In genomic region chr2:230130668-230131364, GRCh38 we compare ENCODE assay signal across 12 cellular contexts.
A peak's percentile ranks its signal among the peaks of the same experiment; 100 is the strongest.
DNase-seq lines count a peak whose midpoint lies in the region; ATAC-seq and TF ChIP-seq lines count a peak whose summit lies in the region.
"Had no signal": no experiment of that assay in that cellular context is flagged by ENCODE, and none has a peak within 500 bp of the region (broad histone marks: within the 10 kb centered on the region; RNA-seq: fewer than 3 reads in every experiment).

No MANE protein-coding gene starts in this region.

- no peak for ATAC-seq in HG02885 (IDR thresholded peaks at IDR 0.05; ENCODE audit: poor library complexity, unreplicated experiment)

- H3K27me3 ChIP-seq in neuronal stem cell (ENCODE audit: control insufficient read depth in 3 of 3, insufficient read depth in 3 of 3, low read depth in 1 of 3, low read length in 3 of 3): no peaks in the 10 kb centered on the region

- no peak for TF ChIP-seq CTCF in AG09309 (IDR thresholded peaks at IDR 0.05; ENCODE audit: control insufficient read depth, insufficient read depth, low read depth, low read length, missing control alignments)

- H3K27ac ChIP-seq in neuronal stem cell (replicated peaks; ENCODE audit: low read length): no peak overlapping the region
- H3K27ac ChIP-seq: epithelial cell of prostate, RWPE1 had no signal

- no peak overlapping the region for H4K91ac ChIP-seq in neuronal stem cell (ENCODE audit: low read depth, low read length, poor library complexity)

- no peak overlapping the region for H3K9ac ChIP-seq in neuronal stem cell (ENCODE audit: low read depth, low read length, poor library complexity)

- H3K4ac ChIP-seq in neuronal stem cell (ENCODE audit: low read length): no peak overlapping the region

- no peaks in the 10 kb centered on the region for H3K4me1 Mint-ChIP-seq in activated T-helper 1 cell treated with anti-CD3 and anti-CD28 coated beads, Interleukin-12 subunit alpha, Interleukin-12 subunit beta, Interleukin-2, Interleukin-4 antibody, amounts not matched to agents 30 ng/mL and 10 ng/mL and 1 ng/mL, durations not matched to agents 14 hours and 24 hours and 36 hours (ENCODE audit: low read depth)

- H3K4me3 ChIP-seq in AG09309 (ENCODE audit: control insufficient read depth, low read depth, low read length): no peak overlapping the region
- no peak overlapping the region for H3K4me3 ChIP-seq in neuronal stem cell (ENCODE audit: low read length in 2 of 2)

- H2BK15ac ChIP-seq in neuronal stem cell (ENCODE audit: low read length): no peak overlapping the region

- no peak overlapping the region for H3K4me2 ChIP-seq in neuronal stem cell (ENCODE audit: insufficient read depth, low read length, poor library complexity, severe bottlenecking)

- no peak overlapping the region for H2BK5ac ChIP-seq in neuronal stem cell (ENCODE audit: low read length)

- no peak overlapping the region for H2BK120ac ChIP-seq in neuronal stem cell (ENCODE audit: low read depth, low read length)

- H3K4me1 ChIP-seq in neuronal stem cell (ENCODE audit: control insufficient read depth in 2 of 2, insufficient read depth in 1 of 2, low read depth in 1 of 2, low read length in 2 of 2): no peaks in the 10 kb centered on the region
- H3K4me1 ChIP-seq: Caco-2 had no signal

- no peaks in the 10 kb centered on the region for H3K36me3 ChIP-seq in neuronal stem cell (replicated peaks in 1 of 2; ENCODE audit: control insufficient read depth in 2 of 2, insufficient read depth in 2 of 2, low read length in 2 of 2)

- no peak overlapping the region for H3K18ac ChIP-seq in neuronal stem cell (ENCODE audit: low read length)

- WGBS in neuronal stem cell (ENCODE audit: extremely low coverage in 2 of 2, insufficient read length in 2 of 2, insufficient replicate concordance in 1 of 2), 2 donors: no CpG with 5 or more reads among the region's 11 CpGs

- no peaks in the 10 kb centered on the region for H3K27me3 Mint-ChIP-seq in activated T-helper 1 cell treated with anti-CD3 and anti-CD28 coated beads, Interleukin-12 subunit alpha, Interleukin-12 subunit beta, Interleukin-2, Interleukin-4 antibody, amounts not matched to agents 30 ng/mL and 10 ng/mL and 1 ng/mL, durations not matched to agents 14 hours and 24 hours and 36 hours (ENCODE audit: insufficient read depth)

- H3K79me1 ChIP-seq in neuronal stem cell (ENCODE audit: low read depth, low read length): no peaks in the 10 kb centered on the region

- no peak overlapping the region for H4K8ac ChIP-seq in neuronal stem cell (ENCODE audit: low read depth, low read length)

- H3K4me3 Mint-ChIP-seq in activated T-helper 1 cell treated with anti-CD3 and anti-CD28 coated beads, Interleukin-12 subunit alpha, Interleukin-12 subunit beta, Interleukin-2, Interleukin-4 antibody, amounts not matched to agents 30 ng/mL and 10 ng/mL and 1 ng/mL, durations not matched to agents 14 hours and 24 hours and 36 hours: no peak overlapping the region

- peaks cover 2% of the 10 kb centered on the region for H3K36me3 Mint-ChIP-seq in activated T-helper 1 cell treated with anti-CD3 and anti-CD28 coated beads, Interleukin-12 subunit alpha, Interleukin-12 subunit beta, Interleukin-2, Interleukin-4 antibody, amounts not matched to agents 30 ng/mL and 10 ng/mL and 1 ng/mL, durations not matched to agents 14 hours and 24 hours and 36 hours (ENCODE audit: low read depth)

- peak; percentile 55 for DNase-seq in AG09309 (ENCODE audit: low read depth)
- peak; percentile 30 for DNase-seq in NCI-H69 (lab: John Stamatoyannopoulos, UW)
- DNase-seq in fibroblast of peridontal ligament (ENCODE audit: extremely low read depth): peak; percentile 81
- DNase-seq in neuronal stem cell (ENCODE audit: low spot score): no peak
- DNase-seq in activated T-helper 1 cell treated with anti-CD3 and anti-CD28 coated beads, Interleukin-12 subunit alpha, Interleukin-12 subunit beta, Interleukin-2, Interleukin-4 antibody, amounts not matched to agents 30 ng/mL and 10 ng/mL and 1 ng/mL, durations not matched to agents 14 hours and 24 hours and 36 hours (ENCODE audit: low spot score): no peak
- no peak for DNase-seq in NCI-H526 treated with DMSO at 0.1 percent for 48 hours (lab: John Stamatoyannopoulos, UW)
- no peak for DNase-seq in activated CD4-positive, alpha-beta T cell treated with anti-CD3 and anti-CD28 coated beads, Interleukin-2, amount 50 U/mL, for 4 hours
- DNase-seq: activated CD8-positive, alpha-beta memory T cell treated with anti-CD3 and anti-CD28 coated beads, Interleukin-2, amount 50 U/mL, for 4 hours; Caco-2 had no signal

- no peak overlapping the region for H3K27ac Mint-ChIP-seq in activated T-helper 1 cell treated with anti-CD3 and anti-CD28 coated beads, Interleukin-12 subunit alpha, Interleukin-12 subunit beta, Interleukin-2, Interleukin-4 antibody, amounts not matched to agents 30 ng/mL and 10 ng/mL and 1 ng/mL, durations not matched to agents 14 hours and 24 hours and 36 hours

- H3K9me3 ChIP-seq in neuronal stem cell (replicated peaks in 1 of 2; ENCODE audit: control insufficient read depth in 2 of 2, insufficient read depth in 1 of 2, low read depth in 1 of 2, low read length in 2 of 2): no peaks in the 10 kb centered on the region
- H3K9me3 ChIP-seq: Caco-2 had no signal

- peak overlapping the region; percentile 49 for H2AFZ ChIP-seq in neuronal stem cell (ENCODE audit: low read length)

- H3K23ac ChIP-seq in neuronal stem cell (ENCODE audit: low read depth, low read length, poor library complexity): no peak overlapping the region

- intact Hi-C loops in activated T-helper 1 cell treated with anti-CD3 and anti-CD28 coated beads, Interleukin-12 subunit alpha, Interleukin-12 subunit beta, Interleukin-2, Interleukin-4 antibody, amounts not matched to agents 30 ng/mL and 10 ng/mL and 1 ng/mL, durations not matched to agents 14 hours and 24 hours and 36 hours (cut with micrococcal nuclease): no loop called here

- no peak overlapping the region for H2BK12ac ChIP-seq in neuronal stem cell (ENCODE audit: low read length)

- no peaks in the 10 kb centered on the region for H3K9me3 Mint-ChIP-seq in activated T-helper 1 cell treated with anti-CD3 and anti-CD28 coated beads, Interleukin-12 subunit alpha, Interleukin-12 subunit beta, Interleukin-2, Interleukin-4 antibody, amounts not matched to agents 30 ng/mL and 10 ng/mL and 1 ng/mL, durations not matched to agents 14 hours and 24 hours and 36 hours

- H2AK5ac ChIP-seq in neuronal stem cell (ENCODE audit: low read depth, low read length): no peak overlapping the region

- no peak overlapping the region for H3K14ac ChIP-seq in neuronal stem cell (ENCODE audit: low read length)

Comparison
In these comparisons a context has a peak if more than half of its experiments do, and no peak if none do; other contexts are left out.
1. DNase-seq: peak in AG09309 (single experiment), NCI-H69 (single experiment) and fibroblast of peridontal ligament (single experiment); none in neuronal stem cell (single experiment), activated T-helper 1 cell treated with anti-CD3 and anti-CD28 coated beads, Interleukin-12 subunit alpha, Interleukin-12 subunit beta, Interleukin-2, Interleukin-4 antibody, amounts not matched to agents 30 ng/mL and 10 ng/mL and 1 ng/mL, durations not matched to agents 14 hours and 24 hours and 36 hours (single experiment), NCI-H526 treated with DMSO at 0.1 percent for 48 hours (single experiment) and activated CD4-positive, alpha-beta T cell treated with anti-CD3 and anti-CD28 coated beads, Interleukin-2, amount 50 U/mL, for 4 hours (0 of 2).